Comparison of ENCODE assay signal across 8 cellular contexts in genomic region chr13:80363890-80364503, GRCh38. TPM values are rescaled to one million over a fixed set of nuclear protein-coding genes. Genes with fewer than 3 reads are reported as not detected.
DNase-seq lines count a peak whose midpoint lies in the region; ATAC-seq, FAIRE-seq and TF ChIP-seq lines count a peak whose summit lies in the region.

No MANE protein-coding gene starts in this region.

- CTCF ChIA-PET in OCI-LY7 (lab: Charles Lee; ENCODE audit: unreplicated experiment) (no interaction called here), endothelial cell of umbilical vein (lab: Charles Lee) (interaction anchor here (1.0 to 2.5 kb wide), 5 partner anchors 22 to 685 kb away, joined by 3 to 16 read pairs (median 5); no protein-coding TSS in a partner anchor)

- H4K20me1 ChIP-seq in OCI-LY7 (ENCODE audit: insufficient read depth, low read length): no peaks in the 10 kb centered on the region
- H4K20me1 ChIP-seq in endothelial cell of umbilical vein (replicated peaks; ENCODE audit: control insufficient read depth, extremely low read depth, insufficient read depth, low read length): no peaks in the 10 kb centered on the region

- H2AFZ ChIP-seq in OCI-LY7 (ENCODE audit: low read length): no peak overlapping the region
- H2AFZ ChIP-seq in endothelial cell of umbilical vein (ENCODE audit: low read depth, low read length): no peak overlapping the region

- H3K9me1 ChIP-seq in endothelial cell of umbilical vein (replicated peaks; ENCODE audit: control insufficient read depth, extremely low read depth, insufficient read depth, low read length): no peaks in the 10 kb centered on the region

- BruUV-seq in OCI-LY7 (replicated peaks; lab: Mats Ljungman, UMichigan) (no TSS peak), endothelial cell of umbilical vein (replicated peaks; lab: Mats Ljungman, UMichigan) (no TSS peak)

- H3K9me3 ChIP-seq in cardiac muscle cell (ENCODE audit: low read depth) (no peaks in the 10 kb centered on the region), OCI-LY7 (ENCODE audit: low read length) (no peaks in the 10 kb centered on the region), endothelial cell of umbilical vein (replicated peaks; ENCODE audit: control insufficient read depth, insufficient read depth, low read length) (no peaks in the 10 kb centered on the region)

- H3K27me3 ChIP-seq in cardiac muscle cell: no peaks in the 10 kb centered on the region
- no peaks in the 10 kb centered on the region for H3K27me3 ChIP-seq in endothelial cell of umbilical vein (ENCODE audit: control insufficient read depth in 2 of 2, insufficient read depth in 2 of 2, low read length in 2 of 2)

- H3K4me2 ChIP-seq in OCI-LY7 (ENCODE audit: low read length) (no peak overlapping the region), endothelial cell of umbilical vein (ENCODE audit: insufficient read depth, low read length) (peak overlapping the region; percentile 76)

- peak; percentile 38 for FAIRE-seq in endothelial cell of umbilical vein (lab: Jason Lieb, UNC)

- H3K27ac ChIP-seq in cardiac muscle cell: no peak overlapping the region
- no peak overlapping the region for H3K27ac ChIP-seq in OCI-LY7 (ENCODE audit: low read depth, low read length, poor library complexity, severe bottlenecking)
- H3K27ac ChIP-seq in endothelial cell of umbilical vein (ENCODE audit: insufficient read depth, low read depth, low read length): no peak overlapping the region

- H3K36me3 ChIP-seq in cardiac muscle cell: no peaks in the 10 kb centered on the region
- no peaks in the 10 kb centered on the region for H3K36me3 ChIP-seq in OCI-LY7 (ENCODE audit: insufficient read depth, low read length)
- no peaks in the 10 kb centered on the region for H3K36me3 ChIP-seq in endothelial cell of umbilical vein (ENCODE audit: control insufficient read depth in 2 of 2, extremely low read depth in 1 of 2, insufficient read depth in 2 of 2, low read length in 2 of 2)

- TF ChIP-seq CTCF in cardiac muscle cell (IDR thresholded peaks at IDR 0.05; ENCODE audit: low read depth, low read length): peak; percentile 81
- TF ChIP-seq CTCF in OCI-LY7 (conservative IDR thresholded peaks at IDR 0.05; ENCODE audit: low read length): peak; percentile 88
- peak; percentile 62 to 65 for TF ChIP-seq CTCF in endothelial cell of umbilical vein (IDR thresholded peaks at IDR 0.05; ENCODE audit: extremely low read depth in 1 of 2, insufficient read depth in 1 of 2, low read depth in 1 of 2, low read length in 2 of 2)

- no peak for ATAC-seq in left cardiac atrium
- ATAC-seq in GM19351 (IDR thresholded peaks at IDR 0.05; ENCODE audit: unreplicated experiment): no peak

- H3K4me3 ChIP-seq in cardiac muscle cell (no peak overlapping the region), OCI-LY7 (ENCODE audit: low read depth, low read length, poor library complexity, severe bottlenecking) (no peak overlapping the region), endothelial cell of umbilical vein (replicated peaks in 1 of 3; ENCODE audit: insufficient read depth in 1 of 3, low read depth in 1 of 3, low read length in 3 of 3) (peak overlapping the region in 1 of 3 experiments; percentile 34)

- POLR2A ChIA-PET in OCI-LY7 (lab: Charles Lee): interaction anchor here (1.0 kb wide), 1 partner anchor 711 kb away, joined by 3 read pairs; no protein-coding TSS in a partner anchor
- POLR2A ChIA-PET in endothelial cell of umbilical vein (lab: Charles Lee): no interaction called here

- H3K79me2 ChIP-seq in OCI-LY7 (ENCODE audit: insufficient read depth, low read depth, low read length) (no peaks in the 10 kb centered on the region), endothelial cell of umbilical vein (ENCODE audit: control insufficient read depth, insufficient read depth, low read length) (no peaks in the 10 kb centered on the region)

- DNase-seq in cardiac muscle cell (ENCODE audit: low read depth in 1 of 2, low spot score in 1 of 2): peak in 1 of 2 donors; percentile 57
- no peak for DNase-seq in left cardiac atrium
- peak; percentile 15 for DNase-seq in OCI-LY7 (ENCODE audit: low spot score)
- DNase-seq in endothelial cell of umbilical vein (ENCODE audit: low read depth, low spot score): peak; percentile 46
- DNase-seq in renal cortical epithelial cell (ENCODE audit: low read depth): peak; percentile 44
- no peak for DNase-seq in NCI-H128 (lab: John Stamatoyannopoulos, UW; ENCODE audit: unreplicated experiment)
- DNase-seq in posterior vena cava (ENCODE audit: low spot score): no peak

- intact Hi-C loops in left cardiac atrium (cut with DNase I) (loop anchor here in 1 of 2 donors (10.0 kb wide), 1 partner anchor 589 kb away; no protein-coding TSS in a partner anchor), OCI-LY7 (cut with micrococcal nuclease; ENCODE audit: unreplicated experiment) (loop anchor here (10.0 kb wide), 1 partner anchor 689 kb away; no protein-coding TSS in a partner anchor), endothelial cell of umbilical vein (cut with micrococcal nuclease) (loop anchor here (1.0 to 5.0 kb wide), 8 partner anchors 188 to 815 kb away; no protein-coding TSS in a partner anchor), posterior vena cava (cut with DNase I) (no loop called here)

- H3K4me1 ChIP-seq in cardiac muscle cell (ENCODE audit: low read depth) (peaks cover 44% of the 10 kb centered on the region), OCI-LY7 (ENCODE audit: insufficient read depth, low read length, poor library complexity, severe bottlenecking) (no peaks in the 10 kb centered on the region), endothelial cell of umbilical vein (ENCODE audit: control insufficient read depth, extremely low read depth, insufficient read depth, low read length) (peaks cover 5% of the 10 kb centered on the region)

- no peak overlapping the region for H3K9ac ChIP-seq in endothelial cell of umbilical vein (replicated peaks; ENCODE audit: extremely low read depth, insufficient read depth, low read length)

- dilution Hi-C loops in endothelial cell of umbilical vein (cut with MboI; ENCODE audit: extremely low pct_ligation_motif_present, low sequenced_read_pairs): no loop called here

- no peaks in the 10 kb centered on the region for H3K9me2 ChIP-seq in OCI-LY7 (ENCODE audit: insufficient read depth, low read length)

- TF ChIP-seq POLR2A in endothelial cell of umbilical vein (IDR thresholded peaks at IDR 0.05; ENCODE audit: low read depth, low read length): no peak

TF ChIP-seq in endothelial cell of umbilical vein, 7 proteins besides CTCF, POLR2A, EP300 and RAD21:
- no peak for TF ChIP-seq EZH2 (IDR thresholded peaks at IDR 0.05; ENCODE audit: borderline replicate concordance, low read depth, low read length, severe bottlenecking)
- TF ChIP-seq GATA2 (IDR thresholded peaks at IDR 0.05; ENCODE audit: insufficient read depth, insufficient read length, low read depth, low read length): no peak
- no peak for TF ChIP-seq POLR2AphosphoS5 (IDR thresholded peaks at IDR 0.05; ENCODE audit: insufficient read depth, low read depth, low read length)
- TF ChIP-seq JUN (IDR thresholded peaks at IDR 0.05; ENCODE audit: borderline replicate concordance, insufficient read depth, insufficient read length, low read depth): no peak
- TF ChIP-seq FOS (IDR thresholded peaks at IDR 0.05; ENCODE audit: borderline replicate concordance, insufficient read depth, low read length): no peak
- TF ChIP-seq MYC (IDR thresholded peaks at IDR 0.05; ENCODE audit: low read depth, low read length): no peak
- TF ChIP-seq, protein P1, sequence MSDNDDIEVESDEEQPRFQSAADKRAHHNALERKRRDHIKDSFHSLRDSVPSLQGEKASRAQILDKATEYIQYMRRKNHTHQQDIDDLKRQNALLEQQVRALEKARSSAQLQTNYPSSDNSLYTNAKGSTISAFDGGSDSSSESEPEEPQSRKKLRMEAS (IDR thresholded peaks at IDR 0.05; ENCODE audit: insufficient read depth, insufficient read length): no peak

RNA-seq across cellular contexts. Expression of gene SPRY2, which starts 23.1 kb away (rescaled TPM):
- total RNA-seq in cardiac muscle cell: 67.8 and 73.1 TPM in 2 replicates
- polyA plus RNA-seq in cardiac muscle cell: 132 and 142 TPM in 2 replicates
- total RNA-seq in left cardiac atrium: 10 to 100 TPM; 41.4 to 42.7 TPM
- not detected in 2 replicates for total RNA-seq in OCI-LY7 (2014; rRNA removed; shearing (Covaris generic))
- not detected in 2 replicates for total RNA-seq in OCI-LY7 (2022)
- total RNA-seq in endothelial cell of umbilical vein: 26.2 and 27.9 TPM in 2 replicates
- polyA plus RNA-seq in endothelial cell of umbilical vein: 52.3 and 65.0 TPM in 2 replicates
- polyA plus RNA-seq in endothelial cell of umbilical vein (2011; cell fraction: cytosol; rRNA removed): 49.4 and 58.1 TPM in 2 replicates
- 48.5 and 49.4 TPM in 2 replicates for polyA plus RNA-seq in endothelial cell of umbilical vein (2011; cell fraction: nucleus; rRNA removed)
- polyA plus RNA-seq in endothelial cell of umbilical vein (2012): 20.2 and 27.1 TPM in 2 replicates
- 61.5 and 68.5 TPM in 2 replicates for polyA minus RNA-seq in endothelial cell of umbilical vein
- 2.9 TPM for polyA minus RNA-seq in endothelial cell of umbilical vein (2011; cell fraction: cytosol; rRNA and poly(A)+ RNA removed)
- 34.4 and 35.8 TPM in 2 replicates for polyA minus RNA-seq in endothelial cell of umbilical vein (2011; cell fraction: nucleus; rRNA and poly(A)+ RNA removed)
- total RNA-seq in renal cortical epithelial cell: 9.3 and 10.6 TPM in 2 replicates
- total RNA-seq in posterior vena cava: 10 to 100 TPM; 24.7 to 48.8 TPM

Comparison
In these comparisons a context has a peak if more than half of its experiments do, and no peak if none do; other contexts are left out.
1. DNase-seq: peak in OCI-LY7 (single experiment), endothelial cell of umbilical vein (single experiment) and renal cortical epithelial cell (single experiment); none in left cardiac atrium (single experiment), NCI-H128 (single experiment) and posterior vena cava (single experiment).
2. RNA of gene SPRY2, which starts 23.1 kb away (total RNA-seq): 67.8 to 73.1 TPM in cardiac muscle cell, 24.7 to 48.8 TPM in posterior vena cava, 41.4 to 42.7 TPM in left cardiac atrium, 26.2 to 27.9 TPM in endothelial cell of umbilical vein and 9.3 to 10.6 TPM in renal cortical epithelial cell; not detected in OCI-LY7; every median in the first group is over 10 times any median in the second.
3. intact Hi-C loops: an anchor here in OCI-LY7 (10.0 kb wide) and endothelial cell of umbilical vein (1.0 to 5.0 kb wide); none called in posterior vena cava.
4. Peak in every context shown above with its lines, with median percentiles within 50 percentile points of each other: CTCF ChIP-seq.